32 cellular contexts compared by ENCODE assay signal in the genomic region with DNA sequence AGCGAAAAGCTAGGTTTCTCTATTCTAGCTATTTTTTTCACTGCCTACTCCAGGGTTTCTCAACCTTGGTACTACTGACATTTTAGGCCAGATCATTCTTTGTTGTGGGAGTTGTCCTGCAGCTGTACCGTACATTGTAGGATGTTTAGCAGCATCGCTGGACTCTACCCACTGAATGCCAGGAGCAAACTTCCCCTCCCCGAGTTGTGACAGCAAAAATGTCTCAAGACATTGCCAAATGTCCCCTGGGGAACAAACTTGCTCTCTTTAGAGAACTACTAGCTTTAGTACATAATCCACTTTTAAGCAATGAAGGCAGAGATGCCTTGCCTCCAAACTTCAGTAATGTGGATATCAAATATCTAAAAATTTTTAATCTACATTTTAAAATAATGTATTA.
"Had no signal": no experiment of that assay in that cellular context is flagged by ENCODE, and none has a peak within 500 bp of the region (broad histone marks: within the 10 kb centered on the region; RNA-seq: fewer than 3 reads in every experiment).

No MANE protein-coding gene starts in this region.

- H3K36me3 ChIP-seq: brain microvascular endothelial cell, MG63, SJCRH30 had no signal

- H3K4me3 ChIP-seq: MG63, SJCRH30, SK-N-MC had no signal

- H3K4me1 ChIP-seq: SJCRH30 had no signal

- H3K9me3 ChIP-seq: MG63, SJCRH30 had no signal

- DNase-seq: activated B cell treated with CpG ODN at 0.5 μM for 24 hours; activated CD4-positive, alpha-beta memory T cell treated with anti-CD3 and anti-CD28 coated beads for 36 hours; activated CD4-positive, alpha-beta T cell treated with anti-CD3 and anti-CD28 coated beads for 4 hours; activated CD4-positive, alpha-beta T cell treated with anti-CD3 and anti-CD28 coated beads, Interleukin-2, amount 50 U/mL, for 1 hour; activated CD4-positive, CD25-positive, alpha-beta regulatory T cell treated with anti-CD3 and anti-CD28 coated beads, Interleukin-2, amount 50 U/mL, for 72 hours; activated CD8-positive, alpha-beta memory T cell treated with anti-CD3 and anti-CD28 coated beads, Interleukin-2, amount 50 U/mL, for 4 hours; activated effector memory CD4-positive, alpha-beta T cell treated with Interleukin-2 at 50 U/mL for 16 hours; activated naive CD4-positive, alpha-beta T cell treated with anti-CD3 and anti-CD28 coated beads, Interleukin-2, amount 10 ng/mL, durations not matched to agents 7 days and 5 days; activated naive CD8-positive, alpha-beta T cell treated with anti-CD3 and anti-CD28 coated beads, Interleukin-2, amount 50 U/mL, for 24 hours; activated T-cell treated with anti-CD3 and anti-CD28 coated beads, Interleukin-2, amount 50 U/mL, for 48 hours; anterior cingulate cortex; brain microvascular endothelial cell; Karpas-422; KBM-7; MG63; NCI-H1048; NCI-H1105 treated with DMSO at 0.1 percent for 48 hours; NCI-H1436; NCI-H1694; NCI-H1930; NCI-H345; NCI-H526; NCI-H748 treated with DMSO at 0.1 percent for 48 hours; SHP77; SJCRH30; SW 1271; T-helper 1 cell; T-helper 2 cell; T-helper 9 cell had no signal

- H3K27ac ChIP-seq: brain microvascular endothelial cell, SJCRH30, SK-N-MC, VCaP had no signal

- ATAC-seq: activated naive CD8-positive, alpha-beta T cell treated with anti-CD3 and anti-CD28 coated beads, Interleukin-2, amount 50 U/mL, for 24 hours; Panc1 had no signal

- H3K27me3 ChIP-seq: brain microvascular endothelial cell, MG63, SJCRH30 had no signal
